In the genomic region with DNA sequence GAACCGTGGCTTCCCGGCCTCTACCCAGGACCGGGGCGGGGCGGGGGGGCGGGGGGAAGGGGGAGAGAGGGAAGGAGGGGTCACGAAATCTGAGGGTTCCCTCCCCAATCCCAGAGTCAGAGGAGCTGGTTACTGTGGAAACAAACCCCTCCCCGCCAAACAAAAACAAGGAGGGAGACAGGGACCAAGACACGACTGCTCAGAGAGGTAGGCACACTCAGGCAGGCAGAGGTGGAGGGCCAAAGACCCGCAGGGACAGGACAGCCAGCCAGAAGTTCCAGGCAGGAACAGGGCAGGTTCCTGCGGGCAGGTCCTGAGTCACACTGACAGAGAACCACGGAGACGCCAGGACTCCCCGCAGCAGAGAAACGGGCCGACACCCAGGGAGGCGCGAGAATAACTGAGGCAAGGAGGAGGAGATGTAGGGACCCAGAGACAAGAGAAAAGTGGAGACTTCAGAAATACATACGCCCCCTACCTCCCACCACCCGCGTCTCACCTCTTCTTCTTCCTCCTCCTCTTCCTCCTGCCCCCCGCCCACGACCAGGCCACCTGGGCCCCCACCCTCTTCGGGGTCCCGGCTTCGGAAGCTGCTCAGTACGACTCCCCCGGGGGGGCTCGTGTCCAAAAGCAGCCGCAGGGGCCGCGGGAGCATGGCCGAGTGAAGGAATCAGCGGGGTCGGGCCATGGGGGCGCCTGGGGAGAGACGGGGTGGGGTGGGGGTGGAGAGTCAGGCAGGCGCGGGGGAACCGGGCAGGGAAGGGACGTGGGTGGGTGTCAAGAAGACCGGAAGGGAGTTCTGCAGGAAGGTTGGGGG, we compare ENCODE assay signal across 8 cellular contexts. TPM values are rescaled to one million over a fixed set of nuclear protein-coding genes. Genes with fewer than 3 reads are reported as not detected.
A peak's percentile ranks its signal among the peaks of the same experiment; 100 is the strongest.
DNase-seq lines count a peak whose midpoint lies in the region; FAIRE-seq and TF ChIP-seq lines count a peak whose summit lies in the region.

No MANE protein-coding gene starts in this region.

- H3K27ac ChIP-seq in endothelial cell of umbilical vein (ENCODE audit: insufficient read depth, low read depth, low read length) (peak overlapping the region; percentile 73), mesendoderm (ENCODE audit: low read depth, low read length) (peak overlapping the region; percentile 31), substantia nigra (ENCODE audit: low read depth, low read length, poor library complexity, severe bottlenecking) (peak overlapping the region; percentile 98)

- dilution Hi-C loops in endothelial cell of umbilical vein (cut with MboI; ENCODE audit: extremely low pct_ligation_motif_present, low sequenced_read_pairs) = no loop called here

- DNase-seq in AG08395 (ENCODE audit: low spot score) = peak; percentile 95
- peak; percentile 50 for DNase-seq in NCI-H2227 treated with DMSO at 0.1 percent for 48 hours (lab: John Stamatoyannopoulos, UW)
- peak; percentile 74 for DNase-seq in activated CD4-positive, alpha-beta memory T cell treated with anti-CD3 and anti-CD28 coated beads, Interleukin-2, amount 10 ng/mL, durations not matched to agents 7 days and 5 days
- peak; percentile 55 for DNase-seq in endothelial cell of umbilical vein (ENCODE audit: low read depth, low spot score)
- peak; percentile 97 for DNase-seq in mesendoderm
- DNase-seq in substantia nigra (lab: John Stamatoyannopoulos, UW) = peak in 24 of 49 donors; percentile 16 to 80 (median 45)
- no peak for DNase-seq in GM19240 (ENCODE audit: insufficient read length, low spot score)

- TF ChIP-seq CTCF in GM12872 (IDR thresholded peaks at IDR 0.05; ENCODE audit: insufficient read depth, low read depth, low read length) = peak; percentile 26; the same call in 1 of the 3 replicates
- TF ChIP-seq CTCF in endothelial cell of umbilical vein (IDR thresholded peaks at IDR 0.05; ENCODE audit: extremely low read depth in 1 of 2, insufficient read depth in 1 of 2, low read depth in 1 of 2, low read length in 2 of 2) = peak in 1 of 2 donors; percentile 3

- no peak overlapping the region for H4K5ac ChIP-seq in mesendoderm (ENCODE audit: low read length)

- H3K9me1 ChIP-seq in endothelial cell of umbilical vein (replicated peaks; ENCODE audit: control insufficient read depth, extremely low read depth, insufficient read depth, low read length) = no peaks in the 10 kb centered on the region

- H3K4me3 ChIP-seq in endothelial cell of umbilical vein (replicated peaks in 1 of 3; ENCODE audit: insufficient read depth in 1 of 3, low read depth in 1 of 3, low read length in 3 of 3) (peak overlapping the region; percentile 67 to 82 (median 75)), mesendoderm (ENCODE audit: low read length) (peak overlapping the region; percentile 83)

- POLR2A ChIA-PET in activated CD4-positive, alpha-beta memory T cell treated with anti-CD3 and anti-CD28 coated beads, Interleukin-2, amount 10 ng/mL, durations not matched to agents 7 days and 5 days (lab: Charles Lee) = interaction anchor here (1.2 to 14.3 kb wide), 10 partner anchors 9 to 327 kb away, joined by 3 to 234 read pairs (median 22); a partner anchor contains a TSS
- POLR2A ChIA-PET in endothelial cell of umbilical vein (lab: Charles Lee) = interaction anchor here (0.6 to 1.7 kb wide), 3 partner anchors 9 to 21 kb away, joined by 5 to 9 read pairs (median 6); a partner anchor contains a TSS

- H3K4me1 ChIP-seq in endothelial cell of umbilical vein (ENCODE audit: control insufficient read depth, extremely low read depth, insufficient read depth, low read length) (peaks cover 13% of the 10 kb centered on the region), mesendoderm (ENCODE audit: control insufficient read depth, low read depth, low read length) (no peaks in the 10 kb centered on the region)

- H3K4me2 ChIP-seq in endothelial cell of umbilical vein (ENCODE audit: insufficient read depth, low read length) (peak overlapping the region; percentile 76), mesendoderm (ENCODE audit: low read length) (peak overlapping the region; percentile 95)

- peak overlapping the region; percentile 100 for H3K27ac Mint-ChIP-seq in activated CD4-positive, alpha-beta memory T cell treated with anti-CD3 and anti-CD28 coated beads, Interleukin-2, amount 10 ng/mL, durations not matched to agents 7 days and 5 days

- H2BK120ac ChIP-seq in mesendoderm (ENCODE audit: low read depth, low read length) = no peak overlapping the region

- no peaks in the 10 kb centered on the region for H3K27me3 Mint-ChIP-seq in activated CD4-positive, alpha-beta memory T cell treated with anti-CD3 and anti-CD28 coated beads, Interleukin-2, amount 10 ng/mL, durations not matched to agents 7 days and 5 days

- H4K20me1 ChIP-seq in endothelial cell of umbilical vein (replicated peaks; ENCODE audit: control insufficient read depth, extremely low read depth, insufficient read depth, low read length) = no peaks in the 10 kb centered on the region

- H3K27me3 ChIP-seq in endothelial cell of umbilical vein (ENCODE audit: control insufficient read depth in 2 of 2, insufficient read depth in 2 of 2, low read length in 2 of 2) = no peaks in the 10 kb centered on the region
- no peaks in the 10 kb centered on the region for H3K27me3 ChIP-seq in mesendoderm (ENCODE audit: insufficient read depth, low read length, poor library complexity)

- H2BK15ac ChIP-seq in mesendoderm (replicated peaks; ENCODE audit: low read depth) = no peak overlapping the region

- H3K4me1 Mint-ChIP-seq in activated CD4-positive, alpha-beta memory T cell treated with anti-CD3 and anti-CD28 coated beads, Interleukin-2, amount 10 ng/mL, durations not matched to agents 7 days and 5 days = peaks cover 37% of the 10 kb centered on the region

- H3K9me3 Mint-ChIP-seq in activated CD4-positive, alpha-beta memory T cell treated with anti-CD3 and anti-CD28 coated beads, Interleukin-2, amount 10 ng/mL, durations not matched to agents 7 days and 5 days = no peaks in the 10 kb centered on the region

- H2BK5ac ChIP-seq in mesendoderm (ENCODE audit: low read length) = no peak overlapping the region

- no peak overlapping the region for H2AFZ ChIP-seq in endothelial cell of umbilical vein (ENCODE audit: low read depth, low read length)

- no peak for TF ChIP-seq POLR2A in endothelial cell of umbilical vein (IDR thresholded peaks at IDR 0.05; ENCODE audit: low read depth, low read length)

- peak overlapping the region; percentile 82 for H3K18ac ChIP-seq in mesendoderm (ENCODE audit: low read length)

- H3K9me3 ChIP-seq in endothelial cell of umbilical vein (replicated peaks; ENCODE audit: control insufficient read depth, insufficient read depth, low read length) = no peaks in the 10 kb centered on the region

- intact Hi-C loops in endothelial cell of umbilical vein (cut with micrococcal nuclease) = no loop called here

- peaks cover 2 to 17% of the 10 kb centered on the region in 2 experiments for H3K36me3 ChIP-seq in endothelial cell of umbilical vein (ENCODE audit: control insufficient read depth in 2 of 2, extremely low read depth in 1 of 2, insufficient read depth in 2 of 2, low read length in 2 of 2)
- H3K36me3 ChIP-seq in mesendoderm (ENCODE audit: control insufficient read depth, insufficient read depth, low read length) = no peaks in the 10 kb centered on the region

- H4K8ac ChIP-seq in mesendoderm (ENCODE audit: low read depth, low read length) = peak overlapping the region; percentile 66

- H2AK5ac ChIP-seq in mesendoderm (ENCODE audit: low read length) = no peak overlapping the region

- H3K9ac ChIP-seq in endothelial cell of umbilical vein (replicated peaks; ENCODE audit: extremely low read depth, insufficient read depth, low read length) (peak overlapping the region; percentile 65), mesendoderm (ENCODE audit: low read length) (peak overlapping the region; percentile 100)

- peaks cover 8% of the 10 kb centered on the region for H3K79me1 ChIP-seq in mesendoderm (ENCODE audit: low read length)

- peak overlapping the region; percentile 48 for H3K4ac ChIP-seq in mesendoderm (ENCODE audit: low read depth, low read length)

- no peak overlapping the region for H3K23ac ChIP-seq in mesendoderm (ENCODE audit: low read length)

- WGBS in mesendoderm (ENCODE audit: extremely low coverage, insufficient coverage, low lambda C conversion rate) = no CpG with 5 or more reads among the region's 42 CpGs

- no TSS peak for BruUV-seq in endothelial cell of umbilical vein (replicated peaks; lab: Mats Ljungman, UMichigan)

- CTCF ChIA-PET in activated CD4-positive, alpha-beta memory T cell treated with anti-CD3 and anti-CD28 coated beads, Interleukin-2, amount 10 ng/mL, durations not matched to agents 7 days and 5 days (lab: Charles Lee) = interaction anchor here (1.2 to 3.3 kb wide), 6 partner anchors 9 to 101 kb away, joined by 3 to 29 read pairs (median 10); a partner anchor contains a TSS
- CTCF ChIA-PET in endothelial cell of umbilical vein (lab: Charles Lee) = interaction anchor here (1.2 to 3.3 kb wide), 5 partner anchors 9 to 47 kb away, joined by 5 to 39 read pairs (median 14); a partner anchor contains a TSS

- peaks cover 40% of the 10 kb centered on the region for H3K36me3 Mint-ChIP-seq in activated CD4-positive, alpha-beta memory T cell treated with anti-CD3 and anti-CD28 coated beads, Interleukin-2, amount 10 ng/mL, durations not matched to agents 7 days and 5 days (ENCODE audit: low read depth)

- H3K4me3 Mint-ChIP-seq in activated CD4-positive, alpha-beta memory T cell treated with anti-CD3 and anti-CD28 coated beads, Interleukin-2, amount 10 ng/mL, durations not matched to agents 7 days and 5 days = peak overlapping the region; percentile 95

- H3K79me2 ChIP-seq in endothelial cell of umbilical vein (ENCODE audit: control insufficient read depth, insufficient read depth, low read length) = peaks cover 16% of the 10 kb centered on the region
- peaks cover 11% of the 10 kb centered on the region for H3K79me2 ChIP-seq in mesendoderm (ENCODE audit: control insufficient read depth, insufficient read depth, low read length)

- peak; percentile 76 for FAIRE-seq in endothelial cell of umbilical vein (lab: Jason Lieb, UNC)

- H3K56ac ChIP-seq in mesendoderm (ENCODE audit: low read length) = peak overlapping the region; percentile 93

RNA-seq across cellular contexts. Expression of a gene that starts 0.6 kb away (rescaled TPM):
- 10 to 100 TPM; 44.3 to 45.1 TPM for total RNA-seq in activated CD4-positive, alpha-beta memory T cell treated with anti-CD3 and anti-CD28 coated beads, Interleukin-2, amount 10 ng/mL, durations not matched to agents 7 days and 5 days
- total RNA-seq in endothelial cell of umbilical vein = 85.8 and 90.3 TPM in 2 replicates
- polyA plus RNA-seq in endothelial cell of umbilical vein = 87.7 and 101 TPM in 2 replicates
- 39.3 and 50.9 TPM in 2 replicates for polyA plus RNA-seq in endothelial cell of umbilical vein (2011; cell fraction: cytosol; rRNA removed)
- 352 and 462 TPM in 2 replicates for polyA plus RNA-seq in endothelial cell of umbilical vein (2011; cell fraction: nucleus; rRNA removed)
- polyA plus RNA-seq in endothelial cell of umbilical vein (2012) = 43.0 and 44.3 TPM in 2 replicates
- polyA minus RNA-seq in endothelial cell of umbilical vein = 80.4 and 85.1 TPM in 2 replicates
- 15.9 TPM for polyA minus RNA-seq in endothelial cell of umbilical vein (2011; cell fraction: cytosol; rRNA and poly(A)+ RNA removed)
- 58.8 and 75.8 TPM in 2 replicates for polyA minus RNA-seq in endothelial cell of umbilical vein (2011; cell fraction: nucleus; rRNA and poly(A)+ RNA removed)
- polyA plus RNA-seq in mesendoderm (2013, experiment 1 of 2) = 41.9 TPM
- polyA plus RNA-seq in mesendoderm (2013, experiment 2 of 2) = 41.2 TPM

RNA-seq across cellular contexts. Expression of a gene that starts 8.8 kb away (rescaled TPM):
- total RNA-seq in activated CD4-positive, alpha-beta memory T cell treated with anti-CD3 and anti-CD28 coated beads, Interleukin-2, amount 10 ng/mL, durations not matched to agents 7 days and 5 days = 10 to 100 TPM; 63.5 to 65.0 TPM
- total RNA-seq in endothelial cell of umbilical vein = 52.3 and 63.5 TPM in 2 replicates
- polyA plus RNA-seq in endothelial cell of umbilical vein = 27.5 and 31.0 TPM in 2 replicates
- polyA plus RNA-seq in endothelial cell of umbilical vein (2011; cell fraction: cytosol; rRNA removed) = 51.3 and 61.3 TPM in 2 replicates
- 35.2 and 48.3 TPM in 2 replicates for polyA plus RNA-seq in endothelial cell of umbilical vein (2011; cell fraction: nucleus; rRNA removed)
- polyA plus RNA-seq in endothelial cell of umbilical vein (2012) = 85.6 and 86.7 TPM in 2 replicates
- polyA minus RNA-seq in endothelial cell of umbilical vein = 20.6 and 22.2 TPM in 2 replicates
- polyA minus RNA-seq in endothelial cell of umbilical vein (2011; cell fraction: cytosol; rRNA and poly(A)+ RNA removed) = 13.7 TPM
- polyA minus RNA-seq in endothelial cell of umbilical vein (2011; cell fraction: nucleus; rRNA and poly(A)+ RNA removed) = 9.4 and 17.9 TPM in 2 replicates
- polyA plus RNA-seq in mesendoderm (2013, experiment 1 of 2) = 82.0 TPM
- polyA plus RNA-seq in mesendoderm (2013, experiment 2 of 2) = 81.7 TPM

RNA-seq across cellular contexts. Expression of a gene that starts 9.1 kb away (rescaled TPM):
- 10 to 100 TPM; 37.5 to 41.7 TPM for total RNA-seq in activated CD4-positive, alpha-beta memory T cell treated with anti-CD3 and anti-CD28 coated beads, Interleukin-2, amount 10 ng/mL, durations not matched to agents 7 days and 5 days
- total RNA-seq in endothelial cell of umbilical vein = 66.9 and 71.2 TPM in 2 replicates
- polyA plus RNA-seq in endothelial cell of umbilical vein = 53.9 and 61.4 TPM in 2 replicates
- polyA plus RNA-seq in endothelial cell of umbilical vein (2011; cell fraction: cytosol; rRNA removed) = 48.5 and 53.8 TPM in 2 replicates
- polyA plus RNA-seq in endothelial cell of umbilical vein (2011; cell fraction: nucleus; rRNA removed) = 142 and 147 TPM in 2 replicates
- polyA plus RNA-seq in endothelial cell of umbilical vein (2012) = 45.7 and 54.4 TPM in 2 replicates
- polyA minus RNA-seq in endothelial cell of umbilical vein = 67.6 and 70.8 TPM in 2 replicates
- 59.2 TPM for polyA minus RNA-seq in endothelial cell of umbilical vein (2011; cell fraction: cytosol; rRNA and poly(A)+ RNA removed)
- polyA minus RNA-seq in endothelial cell of umbilical vein (2011; cell fraction: nucleus; rRNA and poly(A)+ RNA removed) = 36.8 and 37.1 TPM in 2 replicates
- 116 TPM for polyA plus RNA-seq in mesendoderm (2013, experiment 1 of 2)
- 117 TPM for polyA plus RNA-seq in mesendoderm (2013, experiment 2 of 2)

RNA-seq across cellular contexts. Expression of a gene that starts 15.7 kb away (rescaled TPM):
- total RNA-seq in activated CD4-positive, alpha-beta memory T cell treated with anti-CD3 and anti-CD28 coated beads, Interleukin-2, amount 10 ng/mL, durations not matched to agents 7 days and 5 days = 100 to 1,000 TPM; 243 to 249 TPM
- total RNA-seq in endothelial cell of umbilical vein = 90.7 and 98.0 TPM in 2 replicates
- polyA plus RNA-seq in endothelial cell of umbilical vein = 69.6 and 79.9 TPM in 2 replicates
- polyA plus RNA-seq in endothelial cell of umbilical vein (2011; cell fraction: cytosol; rRNA removed) = 42.4 and 53.0 TPM in 2 replicates
- 59.5 and 68.8 TPM in 2 replicates for polyA plus RNA-seq in endothelial cell of umbilical vein (2011; cell fraction: nucleus; rRNA removed)
- 41.2 and 49.3 TPM in 2 replicates for polyA plus RNA-seq in endothelial cell of umbilical vein (2012)
- polyA minus RNA-seq in endothelial cell of umbilical vein = 57.0 and 60.6 TPM in 2 replicates
- polyA minus RNA-seq in endothelial cell of umbilical vein (2011; cell fraction: cytosol; rRNA and poly(A)+ RNA removed) = 38.7 TPM
- polyA minus RNA-seq in endothelial cell of umbilical vein (2011; cell fraction: nucleus; rRNA and poly(A)+ RNA removed) = 24.4 and 32.1 TPM in 2 replicates
- polyA plus RNA-seq in mesendoderm (2013, experiment 1 of 2) = 14.8 TPM
- 14.4 TPM for polyA plus RNA-seq in mesendoderm (2013, experiment 2 of 2)

RNA-seq across cellular contexts. Expression of a gene that starts 19.4 kb away (rescaled TPM):
- total RNA-seq in activated CD4-positive, alpha-beta memory T cell treated with anti-CD3 and anti-CD28 coated beads, Interleukin-2, amount 10 ng/mL, durations not matched to agents 7 days and 5 days = 10 to 100 TPM; 16.5 to 18.0 TPM
- 12.6 and 13.9 TPM in 2 replicates for total RNA-seq in endothelial cell of umbilical vein
- polyA plus RNA-seq in endothelial cell of umbilical vein = 15.4 and 16.5 TPM in 2 replicates
- polyA plus RNA-seq in endothelial cell of umbilical vein (2011; cell fraction: cytosol; rRNA removed) = 12.3 and 14.5 TPM in 2 replicates
- 10.2 and 12.1 TPM in 2 replicates for polyA plus RNA-seq in endothelial cell of umbilical vein (2011; cell fraction: nucleus; rRNA removed)
- polyA plus RNA-seq in endothelial cell of umbilical vein (2012) = 8.0 and 11.4 TPM in 2 replicates
- 17.6 and 18.4 TPM in 2 replicates for polyA minus RNA-seq in endothelial cell of umbilical vein
- polyA minus RNA-seq in endothelial cell of umbilical vein (2011; cell fraction: cytosol; rRNA and poly(A)+ RNA removed) = 7.0 TPM
- polyA minus RNA-seq in endothelial cell of umbilical vein (2011; cell fraction: nucleus; rRNA and poly(A)+ RNA removed) = 7.4 and 9.0 TPM in 2 replicates
- polyA plus RNA-seq in mesendoderm (2013, experiment 1 of 2) = 4.3 TPM
- 4.1 TPM for polyA plus RNA-seq in mesendoderm (2013, experiment 2 of 2)

Comparison
In these comparisons a context has a peak if more than half of its experiments do, and no peak if none do; other contexts are left out.
1. H3K27ac ChIP-seq: peak in every context shown above with its lines; median percentile 98 in substantia nigra; 73 in endothelial cell of umbilical vein; 31 in mesendoderm.